ENCODE assay signal across 1 cellular context in genomic region chr12:84191779-84192178, GRCh38.
TF ChIP-seq lines count a peak whose summit lies in the region.

No MANE protein-coding gene starts in this region.

TF ChIP-seq in GM23338, 12 proteins besides CTCF, POLR2A, EP300 and RAD21 (continued from another document):
- TF ChIP-seq, protein P1, sequence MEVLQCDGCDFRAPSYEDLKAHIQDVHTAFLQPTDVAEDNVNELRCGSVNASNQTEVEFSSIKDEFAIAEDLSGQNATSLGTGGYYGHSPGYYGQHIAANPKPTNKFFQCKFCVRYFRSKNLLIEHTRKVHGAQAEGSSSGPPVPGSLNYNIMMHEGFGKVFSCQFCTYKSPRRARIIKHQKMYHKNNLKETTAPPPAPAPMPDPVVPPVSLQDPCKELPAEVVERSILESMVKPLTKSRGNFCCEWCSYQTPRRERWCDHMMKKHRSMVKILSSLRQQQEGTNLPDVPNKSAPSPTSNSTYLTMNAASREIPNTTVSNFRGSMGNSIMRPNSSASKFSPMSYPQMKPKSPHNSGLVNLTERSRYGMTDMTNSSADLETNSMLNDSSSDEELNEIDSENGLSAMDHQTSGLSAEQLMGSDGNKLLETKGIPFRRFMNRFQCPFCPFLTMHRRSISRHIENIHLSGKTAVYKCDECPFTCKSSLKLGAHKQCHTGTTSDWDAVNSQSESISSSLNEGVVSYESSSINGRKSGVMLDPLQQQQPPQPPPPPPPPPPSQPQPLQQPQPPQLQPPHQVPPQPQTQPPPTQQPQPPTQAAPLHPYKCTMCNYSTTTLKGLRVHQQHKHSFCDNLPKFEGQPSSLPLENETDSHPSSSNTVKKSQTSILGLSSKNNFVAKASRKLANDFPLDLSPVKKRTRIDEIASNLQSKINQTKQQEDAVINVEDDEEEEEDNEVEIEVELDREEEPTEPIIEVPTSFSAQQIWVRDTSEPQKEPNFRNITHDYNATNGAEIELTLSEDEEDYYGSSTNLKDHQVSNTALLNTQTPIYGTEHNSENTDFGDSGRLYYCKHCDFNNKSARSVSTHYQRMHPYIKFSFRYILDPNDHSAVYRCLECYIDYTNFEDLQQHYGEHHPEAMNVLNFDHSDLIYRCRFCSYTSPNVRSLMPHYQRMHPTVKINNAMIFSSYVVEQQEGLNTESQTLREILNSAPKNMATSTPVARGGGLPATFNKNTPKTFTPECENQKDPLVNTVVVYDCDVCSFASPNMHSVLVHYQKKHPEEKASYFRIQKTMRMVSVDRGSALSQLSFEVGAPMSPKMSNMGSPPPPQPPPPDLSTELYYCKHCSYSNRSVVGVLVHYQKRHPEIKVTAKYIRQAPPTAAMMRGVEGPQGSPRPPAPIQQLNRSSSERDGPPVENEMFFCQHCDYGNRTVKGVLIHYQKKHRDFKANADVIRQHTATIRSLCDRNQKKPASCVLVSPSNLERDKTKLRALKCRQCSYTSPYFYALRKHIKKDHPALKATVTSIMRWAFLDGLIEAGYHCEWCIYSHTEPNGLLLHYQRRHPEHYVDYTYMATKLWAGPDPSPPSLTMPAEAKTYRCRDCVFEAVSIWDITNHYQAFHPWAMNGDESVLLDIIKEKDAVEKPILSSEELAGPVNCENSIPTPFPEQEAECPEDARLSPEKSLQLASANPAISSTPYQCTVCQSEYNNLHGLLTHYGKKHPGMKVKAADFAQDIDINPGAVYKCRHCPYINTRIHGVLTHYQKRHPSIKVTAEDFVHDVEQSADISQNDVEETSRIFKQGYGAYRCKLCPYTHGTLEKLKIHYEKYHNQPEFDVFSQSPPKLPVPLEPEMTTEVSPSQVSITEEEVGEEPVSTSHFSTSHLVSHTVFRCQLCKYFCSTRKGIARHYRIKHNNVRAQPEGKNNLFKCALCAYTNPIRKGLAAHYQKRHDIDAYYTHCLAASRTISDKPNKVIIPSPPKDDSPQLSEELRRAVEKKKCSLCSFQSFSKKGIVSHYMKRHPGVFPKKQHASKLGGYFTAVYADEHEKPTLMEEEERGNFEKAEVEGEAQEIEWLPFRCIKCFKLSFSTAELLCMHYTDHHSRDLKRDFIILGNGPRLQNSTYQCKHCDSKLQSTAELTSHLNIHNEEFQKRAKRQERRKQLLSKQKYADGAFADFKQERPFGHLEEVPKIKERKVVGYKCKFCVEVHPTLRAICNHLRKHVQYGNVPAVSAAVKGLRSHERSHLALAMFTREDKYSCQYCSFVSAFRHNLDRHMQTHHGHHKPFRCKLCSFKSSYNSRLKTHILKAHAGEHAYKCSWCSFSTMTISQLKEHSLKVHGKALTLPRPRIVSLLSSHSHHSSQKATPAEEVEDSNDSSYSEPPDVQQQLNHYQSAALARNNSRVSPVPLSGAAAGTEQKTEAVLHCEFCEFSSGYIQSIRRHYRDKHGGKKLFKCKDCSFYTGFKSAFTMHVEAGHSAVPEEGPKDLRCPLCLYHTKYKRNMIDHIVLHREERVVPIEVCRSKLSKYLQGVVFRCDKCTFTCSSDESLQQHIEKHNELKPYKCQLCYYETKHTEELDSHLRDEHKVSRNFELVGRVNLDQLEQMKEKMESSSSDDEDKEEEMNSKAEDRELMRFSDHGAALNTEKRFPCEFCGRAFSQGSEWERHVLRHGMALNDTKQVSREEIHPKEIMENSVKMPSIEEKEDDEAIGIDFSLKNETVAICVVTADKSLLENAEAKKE (CRISPR knock-in tag; IDR thresholded peaks at IDR 0.05): no peak
- TF ChIP-seq EZH2 (IDR thresholded peaks at IDR 0.05; ENCODE audit: low read depth, unreplicated experiment) (no peak), POLR2AphosphoS5 (IDR thresholded peaks at IDR 0.05; ENCODE audit: low read depth) (no peak), ZNF331 (CRISPR knock-in tag; IDR thresholded peaks at IDR 0.05; ENCODE audit: low read depth) (no peak), REST (IDR thresholded peaks at IDR 0.05; ENCODE audit: unreplicated experiment) (no peak), CREB1 (CRISPR knock-in tag; IDR thresholded peaks at IDR 0.05; ENCODE audit: low read depth) (no peak), JUNB (IDR thresholded peaks at IDR 0.05; ENCODE audit: unreplicated experiment) (no peak), EZH2phosphoT487 (IDR thresholded peaks at IDR 0.05; ENCODE audit: unreplicated experiment) (no peak)
- TF ChIP-seq, protein P2, sequence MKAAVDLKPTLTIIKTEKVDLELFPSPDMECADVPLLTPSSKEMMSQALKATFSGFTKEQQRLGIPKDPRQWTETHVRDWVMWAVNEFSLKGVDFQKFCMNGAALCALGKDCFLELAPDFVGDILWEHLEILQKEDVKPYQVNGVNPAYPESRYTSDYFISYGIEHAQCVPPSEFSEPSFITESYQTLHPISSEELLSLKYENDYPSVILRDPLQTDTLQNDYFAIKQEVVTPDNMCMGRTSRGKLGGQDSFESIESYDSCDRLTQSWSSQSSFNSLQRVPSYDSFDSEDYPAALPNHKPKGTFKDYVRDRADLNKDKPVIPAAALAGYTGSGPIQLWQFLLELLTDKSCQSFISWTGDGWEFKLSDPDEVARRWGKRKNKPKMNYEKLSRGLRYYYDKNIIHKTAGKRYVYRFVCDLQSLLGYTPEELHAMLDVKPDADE (IDR thresholded peaks at IDR 0.05): no peak
